ENCODE assay signal across 1 cellular context in the genomic region with DNA sequence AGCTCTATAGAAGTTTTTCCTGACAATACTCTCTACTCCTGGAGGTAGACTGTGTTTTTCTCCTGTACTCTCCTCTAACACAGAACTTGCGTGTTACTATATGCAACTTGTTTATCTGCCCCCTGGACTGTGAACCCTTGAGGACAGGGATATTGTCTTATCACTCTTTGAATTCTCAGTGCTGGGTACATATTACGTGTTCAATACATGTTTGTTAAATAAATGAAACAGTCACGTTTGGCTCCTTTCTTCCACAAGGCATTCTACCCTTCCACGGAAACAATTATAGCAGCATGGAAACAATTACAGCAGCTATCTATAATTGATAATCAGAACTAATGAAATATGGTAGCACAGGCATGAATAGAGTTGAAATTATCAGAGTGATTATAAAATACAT.
TF ChIP-seq lines count a peak whose summit lies in the region.

No MANE protein-coding gene starts in this region.

TF ChIP-seq in HepG2, 621 proteins besides CTCF, POLR2A, EP300 and RAD21 (continued from another document and continues in another):
- TF ChIP-seq, protein P1, sequence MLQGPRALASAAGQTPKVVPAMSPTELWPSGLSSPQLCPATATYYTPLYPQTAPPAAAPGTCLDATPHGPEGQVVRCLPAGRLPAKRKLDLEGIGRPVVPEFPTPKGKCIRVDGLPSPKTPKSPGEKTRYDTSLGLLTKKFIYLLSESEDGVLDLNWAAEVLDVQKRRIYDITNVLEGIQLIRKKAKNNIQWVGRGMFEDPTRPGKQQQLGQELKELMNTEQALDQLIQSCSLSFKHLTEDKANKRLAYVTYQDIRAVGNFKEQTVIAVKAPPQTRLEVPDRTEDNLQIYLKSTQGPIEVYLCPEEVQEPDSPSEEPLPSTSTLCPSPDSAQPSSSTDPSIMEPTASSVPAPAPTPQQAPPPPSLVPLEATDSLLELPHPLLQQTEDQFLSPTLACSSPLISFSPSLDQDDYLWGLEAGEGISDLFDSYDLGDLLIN (CRISPR knock-in tag; IDR thresholded peaks at IDR 0.05; ENCODE audit: borderline replicate concordance), result no peak
- TF ChIP-seq ZNF431 (CRISPR knock-in tag; IDR thresholded peaks at IDR 0.05; ENCODE audit: borderline replicate concordance, low read depth) (no peak), ZNF781 (CRISPR knock-in tag; IDR thresholded peaks at IDR 0.05; ENCODE audit: borderline replicate concordance, not compliant biosample characterization) (no peak), FOSL1 (CRISPR knock-in tag; IDR thresholded peaks at IDR 0.05; ENCODE audit: borderline replicate concordance) (no peak), TAF1 (CRISPR knock-in tag; IDR thresholded peaks at IDR 0.05) (no peak), ZNF770 (CRISPR knock-in tag; IDR thresholded peaks at IDR 0.05) (no peak), GLMP (CRISPR knock-in tag; IDR thresholded peaks at IDR 0.05; ENCODE audit: borderline replicate concordance) (no peak), PTBP1 (IDR thresholded peaks at IDR 0.05; ENCODE audit: low read depth, low read length, poor library complexity, severe bottlenecking) (no peak), ZSCAN21 (CRISPR knock-in tag; IDR thresholded peaks at IDR 0.05; ENCODE audit: borderline replicate concordance) (no peak), FOSL2 (CRISPR knock-in tag; IDR thresholded peaks at IDR 0.05) (no peak; the same call in 1 of the 2 replicates), SAFB2 (CRISPR knock-in tag; IDR thresholded peaks at IDR 0.05; ENCODE audit: borderline replicate concordance, low read depth) (no peak), FOXJ3 (CRISPR knock-in tag; IDR thresholded peaks at IDR 0.05; ENCODE audit: borderline replicate concordance) (no peak; the same call in 1 of the 2 replicates), ZNF75D (CRISPR knock-in tag; IDR thresholded peaks at IDR 0.05; ENCODE audit: borderline replicate concordance) (no peak), SATB2 (CRISPR knock-in tag; IDR thresholded peaks at IDR 0.05) (no peak), FIP1L1 (IDR thresholded peaks at IDR 0.05; ENCODE audit: borderline replicate concordance, insufficient read depth, low read depth, low read length) (no peak), MXD1 (CRISPR knock-in tag; IDR thresholded peaks at IDR 0.05) (no peak), HNRNPLL (IDR thresholded peaks at IDR 0.05; ENCODE audit: low read depth, low read length, poor library complexity, severe bottlenecking) (no peak), ZNF672 (CRISPR knock-in tag; IDR thresholded peaks at IDR 0.05) (no peak), CHCHD3 (CRISPR knock-in tag; IDR thresholded peaks at IDR 0.05) (no peak), ZNF343 (CRISPR knock-in tag; IDR thresholded peaks at IDR 0.05) (no peak), TRIM24 (CRISPR knock-in tag; IDR thresholded peaks at IDR 0.05) (no peak), ZNF121 (CRISPR knock-in tag; IDR thresholded peaks at IDR 0.05) (no peak), CBX2 (IDR thresholded peaks at IDR 0.05; ENCODE audit: low read depth, low read length) (no peak), CBX2 (CRISPR knock-in tag; IDR thresholded peaks at IDR 0.05; ENCODE audit: low read depth) (no peak), ZZZ3 (CRISPR knock-in tag; IDR thresholded peaks at IDR 0.05; ENCODE audit: borderline replicate concordance) (no peak), ZEB1 (IDR thresholded peaks at IDR 0.05; ENCODE audit: insufficient replicate concordance, low read depth) (no peak), TCF7 (IDR thresholded peaks at IDR 0.05; ENCODE audit: low read depth) (peak; percentile 72), NCOR1 (IDR thresholded peaks at IDR 0.05; ENCODE audit: borderline replicate concordance, low read length) (peak; percentile 63; the same call in 1 of the 2 replicates), ZNF543 (CRISPR knock-in tag; IDR thresholded peaks at IDR 0.05) (no peak), ZNF780A (CRISPR knock-in tag; IDR thresholded peaks at IDR 0.05) (no peak), ZNF180 (CRISPR knock-in tag; IDR thresholded peaks at IDR 0.05; ENCODE audit: borderline replicate concordance, low read depth) (no peak), CREB1 (IDR thresholded peaks at IDR 0.05) (peak; percentile 15), CREB1 (CRISPR knock-in tag; IDR thresholded peaks at IDR 0.05) (peak; percentile 46; the same call in 1 of the 2 replicates), HDAC6 (IDR thresholded peaks at IDR 0.05; ENCODE audit: low read depth, low read length) (no peak), RFX3 (CRISPR knock-in tag; IDR thresholded peaks at IDR 0.05) (no peak), ZNF224 (CRISPR knock-in tag; IDR thresholded peaks at IDR 0.05) (no peak), ZFP62 (CRISPR knock-in tag; IDR thresholded peaks at IDR 0.05) (no peak), ZNF788 (CRISPR knock-in tag; IDR thresholded peaks at IDR 0.05; ENCODE audit: borderline replicate concordance) (no peak), CC2D1A (CRISPR knock-in tag; IDR thresholded peaks at IDR 0.05) (no peak), ZXDC (CRISPR knock-in tag; IDR thresholded peaks at IDR 0.05) (no peak), NR2F1 (CRISPR knock-in tag; IDR thresholded peaks at IDR 0.05) (no peak), PRMT3 (CRISPR knock-in tag; IDR thresholded peaks at IDR 0.05; ENCODE audit: borderline replicate concordance, low read depth) (no peak), PCBP2 (optimal IDR thresholded peaks at IDR 0.05; ENCODE audit: low read depth, low read length, poor library complexity, severe bottlenecking) (no peak), ZNF3 (CRISPR knock-in tag; IDR thresholded peaks at IDR 0.05) (no peak), ZNF713 (CRISPR knock-in tag; IDR thresholded peaks at IDR 0.05) (no peak), HNF4G (IDR thresholded peaks at IDR 0.05; ENCODE audit: borderline replicate concordance, low read depth, low read length) (peak; percentile 68; the same call in 1 of the 2 replicates), HNF4G (CRISPR knock-in tag; IDR thresholded peaks at IDR 0.05; ENCODE audit: borderline replicate concordance, low read depth) (no peak), SYNCRIP (IDR thresholded peaks at IDR 0.05; ENCODE audit: insufficient read depth, low read depth, low read length) (no peak)
- TF ChIP-seq, protein P2, sequence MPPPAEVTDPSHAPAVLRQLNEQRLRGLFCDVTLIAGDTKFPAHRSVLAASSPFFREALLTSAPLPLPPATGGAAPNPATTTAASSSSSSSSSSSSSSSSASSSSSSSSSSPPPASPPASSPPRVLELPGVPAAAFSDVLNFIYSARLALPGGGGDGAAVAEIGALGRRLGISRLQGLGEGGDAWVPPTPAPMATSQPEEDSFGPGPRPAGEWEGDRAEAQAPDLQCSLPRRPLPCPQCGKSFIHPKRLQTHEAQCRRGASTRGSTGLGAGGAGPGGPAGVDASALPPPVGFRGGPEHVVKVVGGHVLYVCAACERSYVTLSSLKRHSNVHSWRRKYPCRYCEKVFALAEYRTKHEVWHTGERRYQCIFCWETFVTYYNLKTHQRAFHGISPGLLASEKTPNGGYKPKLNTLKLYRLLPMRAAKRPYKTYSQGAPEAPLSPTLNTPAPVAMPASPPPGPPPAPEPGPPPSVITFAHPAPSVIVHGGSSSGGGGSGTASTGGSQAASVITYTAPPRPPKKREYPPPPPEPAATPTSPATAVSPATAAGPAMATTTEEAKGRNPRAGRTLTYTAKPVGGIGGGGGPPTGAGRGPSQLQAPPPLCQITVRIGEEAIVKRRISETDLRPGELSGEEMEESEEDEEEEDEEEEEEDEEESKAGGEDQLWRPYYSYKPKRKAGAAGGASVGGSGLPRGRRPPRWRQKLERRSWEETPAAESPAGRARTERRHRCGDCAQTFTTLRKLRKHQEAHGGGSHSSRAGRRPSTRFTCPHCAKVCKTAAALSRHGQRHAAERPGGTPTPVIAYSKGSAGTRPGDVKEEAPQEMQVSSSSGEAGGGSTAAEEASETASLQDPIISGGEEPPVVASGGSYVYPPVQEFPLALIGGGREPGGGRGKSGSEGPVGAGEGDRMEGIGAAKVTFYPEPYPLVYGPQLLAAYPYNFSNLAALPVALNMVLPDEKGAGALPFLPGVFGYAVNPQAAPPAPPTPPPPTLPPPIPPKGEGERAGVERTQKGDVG (CRISPR knock-in tag; IDR thresholded peaks at IDR 0.05; ENCODE audit: borderline replicate concordance), result no peak
- TF ChIP-seq, protein P3, sequence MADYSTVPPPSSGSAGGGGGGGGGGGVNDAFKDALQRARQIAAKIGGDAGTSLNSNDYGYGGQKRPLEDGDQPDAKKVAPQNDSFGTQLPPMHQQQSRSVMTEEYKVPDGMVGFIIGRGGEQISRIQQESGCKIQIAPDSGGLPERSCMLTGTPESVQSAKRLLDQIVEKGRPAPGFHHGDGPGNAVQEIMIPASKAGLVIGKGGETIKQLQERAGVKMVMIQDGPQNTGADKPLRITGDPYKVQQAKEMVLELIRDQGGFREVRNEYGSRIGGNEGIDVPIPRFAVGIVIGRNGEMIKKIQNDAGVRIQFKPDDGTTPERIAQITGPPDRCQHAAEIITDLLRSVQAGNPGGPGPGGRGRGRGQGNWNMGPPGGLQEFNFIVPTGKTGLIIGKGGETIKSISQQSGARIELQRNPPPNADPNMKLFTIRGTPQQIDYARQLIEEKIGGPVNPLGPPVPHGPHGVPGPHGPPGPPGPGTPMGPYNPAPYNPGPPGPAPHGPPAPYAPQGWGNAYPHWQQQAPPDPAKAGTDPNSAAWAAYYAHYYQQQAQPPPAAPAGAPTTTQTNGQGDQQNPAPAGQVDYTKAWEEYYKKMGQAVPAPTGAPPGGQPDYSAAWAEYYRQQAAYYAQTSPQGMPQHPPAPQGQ (CRISPR knock-in tag; IDR thresholded peaks at IDR 0.05; ENCODE audit: borderline replicate concordance), result no peak
- TF ChIP-seq, protein P4, sequence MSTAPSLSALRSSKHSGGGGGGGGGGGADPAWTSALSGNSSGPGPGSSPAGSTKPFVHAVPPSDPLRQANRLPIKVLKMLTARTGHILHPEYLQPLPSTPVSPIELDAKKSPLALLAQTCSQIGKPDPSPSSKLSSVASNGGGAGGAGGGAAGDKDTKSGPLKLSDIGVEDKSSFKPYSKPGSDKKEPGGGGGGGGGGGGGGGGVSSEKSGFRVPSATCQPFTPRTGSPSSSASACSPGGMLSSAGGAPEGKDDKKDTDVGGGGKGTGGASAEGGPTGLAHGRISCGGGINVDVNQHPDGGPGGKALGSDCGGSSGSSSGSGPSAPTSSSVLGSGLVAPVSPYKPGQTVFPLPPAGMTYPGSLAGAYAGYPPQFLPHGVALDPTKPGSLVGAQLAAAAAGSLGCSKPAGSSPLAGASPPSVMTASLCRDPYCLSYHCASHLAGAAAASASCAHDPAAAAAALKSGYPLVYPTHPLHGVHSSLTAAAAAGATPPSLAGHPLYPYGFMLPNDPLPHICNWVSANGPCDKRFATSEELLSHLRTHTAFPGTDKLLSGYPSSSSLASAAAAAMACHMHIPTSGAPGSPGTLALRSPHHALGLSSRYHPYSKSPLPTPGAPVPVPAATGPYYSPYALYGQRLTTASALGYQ (CRISPR knock-in tag; IDR thresholded peaks at IDR 0.05), result no peak
- TF ChIP-seq, protein P5, sequence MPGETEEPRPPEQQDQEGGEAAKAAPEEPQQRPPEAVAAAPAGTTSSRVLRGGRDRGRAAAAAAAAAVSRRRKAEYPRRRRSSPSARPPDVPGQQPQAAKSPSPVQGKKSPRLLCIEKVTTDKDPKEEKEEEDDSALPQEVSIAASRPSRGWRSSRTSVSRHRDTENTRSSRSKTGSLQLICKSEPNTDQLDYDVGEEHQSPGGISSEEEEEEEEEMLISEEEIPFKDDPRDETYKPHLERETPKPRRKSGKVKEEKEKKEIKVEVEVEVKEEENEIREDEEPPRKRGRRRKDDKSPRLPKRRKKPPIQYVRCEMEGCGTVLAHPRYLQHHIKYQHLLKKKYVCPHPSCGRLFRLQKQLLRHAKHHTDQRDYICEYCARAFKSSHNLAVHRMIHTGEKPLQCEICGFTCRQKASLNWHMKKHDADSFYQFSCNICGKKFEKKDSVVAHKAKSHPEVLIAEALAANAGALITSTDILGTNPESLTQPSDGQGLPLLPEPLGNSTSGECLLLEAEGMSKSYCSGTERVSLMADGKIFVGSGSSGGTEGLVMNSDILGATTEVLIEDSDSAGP (CRISPR knock-in tag; IDR thresholded peaks at IDR 0.05; ENCODE audit: borderline replicate concordance), result no peak
